Comparison of ENCODE assay signal across 9 cellular contexts in the genomic region with DNA sequence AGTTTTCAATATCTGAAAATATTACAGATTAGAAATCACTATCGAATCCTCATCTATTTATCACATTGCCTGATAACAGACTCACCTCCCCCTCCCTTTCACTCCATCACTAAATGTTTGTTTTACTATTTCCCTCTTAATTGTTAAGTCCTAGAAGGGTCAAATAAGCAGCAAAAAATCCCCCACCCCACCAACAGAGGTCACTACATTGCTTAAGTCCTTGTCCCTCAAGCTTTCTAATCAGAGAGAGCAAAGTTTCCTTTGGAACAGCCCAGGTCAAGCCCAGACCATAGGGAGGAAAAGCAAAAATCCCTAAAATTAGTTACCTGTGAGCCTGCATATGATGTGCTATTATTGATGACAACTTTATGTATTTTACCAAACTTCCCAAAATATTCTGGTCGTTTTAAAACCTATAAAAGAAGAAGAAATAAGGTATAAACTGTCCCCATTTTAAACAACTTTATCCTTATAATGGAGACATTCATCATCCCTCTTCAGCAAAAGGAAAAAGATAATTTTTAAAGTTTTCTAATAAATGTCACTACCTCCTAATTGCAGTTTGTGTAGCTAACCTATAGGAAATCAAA.
DNase-seq lines count a peak whose midpoint lies in the region; ATAC-seq and TF ChIP-seq lines count a peak whose summit lies in the region.
"Had no signal": no experiment of that assay in that cellular context is flagged by ENCODE, and none has a peak within 500 bp of the region (broad histone marks: within the 10 kb centered on the region; RNA-seq: fewer than 3 reads in every experiment).

No MANE protein-coding gene starts in this region.

- no peak overlapping the region for H3K4me3 ChIP-seq in breast epithelium
- H3K4me3 ChIP-seq in SU-DHL-6 (ENCODE audit: insufficient read depth, low read length, poor library complexity, severe bottlenecking), result no peak overlapping the region
- H3K4me3 ChIP-seq in retinal pigment epithelial cell (ENCODE audit: low read length), result no peak overlapping the region

- H3K27ac ChIP-seq in breast epithelium, result no peak overlapping the region
- H3K27ac ChIP-seq in SU-DHL-6 (ENCODE audit: low read depth, low read length), result no peak overlapping the region
- no peak overlapping the region for H3K27ac ChIP-seq in caudate nucleus (ENCODE audit: low read depth, low read length)
- H3K27ac ChIP-seq: epithelial cell of prostate had no signal

- H3K9me3 ChIP-seq in breast epithelium (no peaks in the 10 kb centered on the region), SU-DHL-6 (ENCODE audit: insufficient read depth, low read length) (no peaks in the 10 kb centered on the region)

- H3K9ac ChIP-seq in SU-DHL-6 (ENCODE audit: low read length), result no peak overlapping the region

- no peak overlapping the region for H3K27ac Mint-ChIP-seq in MCF 10A (ENCODE audit: low read depth, unreplicated experiment)

- peaks cover 11% of the 10 kb centered on the region for H3K4me1 Mint-ChIP-seq in MCF 10A (ENCODE audit: insufficient read depth, unreplicated experiment)

- no peaks in the 10 kb centered on the region; the same call in 1 of the 2 replicates for H3F3A ChIP-seq in SU-DHL-6 (ENCODE audit: insufficient read depth)

- POLR2A ChIA-PET in MCF 10A (lab: Yijun Ruan, JAX), result interaction anchor here (0.9 to 1.6 kb wide), 2 partner anchors 13 to 143 kb away, joined by 4 read pairs; a partner anchor contains a TSS

- TF ChIP-seq CTCF in MCF 10A (IDR thresholded peaks at IDR 0.05; ENCODE audit: unreplicated experiment) (peak; percentile 50), breast epithelium (IDR thresholded peaks at IDR 0.05) (peak in 1 of 3 donors; percentile 18), SU-DHL-6 (IDR thresholded peaks at IDR 0.05; ENCODE audit: insufficient read depth, low read length, poor library complexity, severe bottlenecking) (peak; percentile 70), retinal pigment epithelial cell (conservative IDR thresholded peaks at IDR 0.05; ENCODE audit: low read depth, low read length) (peak; percentile 76)

- DNase-seq in MCF 10A (ENCODE audit: unreplicated experiment) (peak; percentile 63), breast epithelium (ENCODE audit: low spot score in 2 of 2) (no peak), KG1 (lab: John Stamatoyannopoulos, UW) (peak; percentile 1), fibroblast of gingiva (ENCODE audit: low read depth) (peak; percentile 58), retinal pigment epithelial cell (ENCODE audit: low read depth) (peak; percentile 21), caudate nucleus (lab: John Stamatoyannopoulos, UW) (no peak)

- TF ChIP-seq POLR2A in breast epithelium (IDR thresholded peaks at IDR 0.05), result no peak

- H3K36me3 Mint-ChIP-seq in MCF 10A (ENCODE audit: insufficient read depth, unreplicated experiment), result peaks cover under 1% of the 10 kb centered on the region

- H3K27me3 Mint-ChIP-seq in MCF 10A (ENCODE audit: insufficient read depth, unreplicated experiment), result no peaks in the 10 kb centered on the region

- H3K9me2 ChIP-seq in SU-DHL-6 (replicated peaks; ENCODE audit: insufficient read depth, low read length), result no peaks in the 10 kb centered on the region

- no peaks in the 10 kb centered on the region for H4K20me1 ChIP-seq in SU-DHL-6 (ENCODE audit: low read depth, low read length)

- H3K4me3 Mint-ChIP-seq in MCF 10A (ENCODE audit: unreplicated experiment), result no peak overlapping the region

- no peaks in the 10 kb centered on the region for H3K9me3 Mint-ChIP-seq in MCF 10A (ENCODE audit: unreplicated experiment)

- H3K4me1 ChIP-seq in breast epithelium, result no peaks in the 10 kb centered on the region

- intact Hi-C loops in MCF 10A (cut with micrococcal nuclease), result loop anchor here (1.0 kb wide), 2 partner anchors 94 to 143 kb away; no protein-coding TSS in a partner anchor
- intact Hi-C loops in breast epithelium (cut with DNase I; ENCODE audit: low total_unique reads), result no loop called here

- CTCF ChIA-PET in MCF 10A (lab: Yijun Ruan, JAX), result interaction anchor here (0.6 to 1.8 kb wide), 6 partner anchors 44 to 139 kb away, joined by 3 to 5 read pairs (median 4); no protein-coding TSS in a partner anchor

- H3K4me2 ChIP-seq in SU-DHL-6 (ENCODE audit: low read depth, low read length, poor library complexity, severe bottlenecking), result no peak overlapping the region

- no peaks in the 10 kb centered on the region; the same call in 1 of the 2 replicates for H3K79me2 ChIP-seq in SU-DHL-6 (ENCODE audit: insufficient read depth, low read length)

- no TSS peak for BruUV-seq in MCF 10A (replicated peaks; lab: Mats Ljungman, UMichigan)

- H3K27me3 ChIP-seq in breast epithelium (no peaks in the 10 kb centered on the region), SU-DHL-6 (ENCODE audit: low read length) (no peaks in the 10 kb centered on the region)

- no peaks in the 10 kb centered on the region for H3K36me3 ChIP-seq in breast epithelium
- H3K36me3 ChIP-seq in SU-DHL-6 (ENCODE audit: low read length), result peaks cover 8% of the 10 kb centered on the region; the same call in 1 of the 2 replicates

- no peak for ATAC-seq in GM21529 (IDR thresholded peaks at IDR 0.05; ENCODE audit: unreplicated experiment)

- H2AFZ ChIP-seq in SU-DHL-6 (ENCODE audit: low read depth, low read length, severe bottlenecking), result no peak overlapping the region

Comparison
In these comparisons a context has a peak if more than half of its experiments do, and no peak if none do; other contexts are left out.
1. DNase-seq: peak in MCF 10A (single experiment), KG1 (single experiment), fibroblast of gingiva (single experiment) and retinal pigment epithelial cell (single experiment); none in breast epithelium (0 of 2) and caudate nucleus (0 of 61).